1 cellular context compared by ENCODE assay signal in genomic region chr3:141336672-141337522, GRCh38.
TF ChIP-seq lines count a peak whose summit lies in the region.

No MANE protein-coding gene starts in this region.

TF ChIP-seq in GM12878, 131 proteins besides CTCF, POLR2A, EP300 and RAD21 (continued from another document and continues in another):
- TF ChIP-seq SPI1 (IDR thresholded peaks at IDR 0.05; ENCODE audit: borderline replicate concordance, insufficient read depth, low read depth, low read length) (peak; percentile 99), USF1 (IDR thresholded peaks at IDR 0.05; ENCODE audit: borderline replicate concordance, extremely low read length, insufficient read depth, low read depth, low read length) (no peak), GATAD2B (conservative IDR thresholded peaks at IDR 0.05; ENCODE audit: low read depth) (peak; percentile 85), ZNF622 (IDR thresholded peaks at IDR 0.05) (no peak), EZH2 (IDR thresholded peaks at IDR 0.05; ENCODE audit: borderline replicate concordance, control insufficient read depth, low read depth, low read length) (no peak), IKZF1 (conservative IDR thresholded peaks at IDR 0.05) (peak; percentile 95), PML (IDR thresholded peaks at IDR 0.05; ENCODE audit: low read length) (peak; percentile 62; the same call in 1 of the 2 replicates), ZNF207 (IDR thresholded peaks at IDR 0.05; ENCODE audit: borderline replicate concordance) (no peak; the same call in 1 of the 2 replicates), CREM (IDR thresholded peaks at IDR 0.05; ENCODE audit: low read depth) (peak; percentile 79; the same call in 1 of the 2 replicates), ZNF384 (IDR thresholded peaks at IDR 0.05; ENCODE audit: borderline replicate concordance, low read depth, low read length) (peak; percentile 84), SP1 (IDR thresholded peaks at IDR 0.05; ENCODE audit: low read depth, low read length) (peak; percentile 39), IRF4 (IDR thresholded peaks at IDR 0.05; ENCODE audit: low read depth, low read length) (peak; percentile 98), ZZZ3 (IDR thresholded peaks at IDR 0.05; ENCODE audit: control insufficient read depth, insufficient read length, low read depth) (no peak), CHD4 (IDR thresholded peaks at IDR 0.05) (no peak), CBX5 (IDR thresholded peaks at IDR 0.05; ENCODE audit: low read depth) (peak; percentile 90), SREBF2 (IDR thresholded peaks at IDR 0.05; ENCODE audit: low read length) (no peak), SMAD1 (IDR thresholded peaks at IDR 0.05; ENCODE audit: low read depth, partially characterized antibody) (no peak), FOS (IDR thresholded peaks at IDR 0.05; ENCODE audit: borderline replicate concordance, extremely low read depth, insufficient read length) (no peak), NRF1 (conservative IDR thresholded peaks at IDR 0.05; ENCODE audit: low read depth, low read length) (no peak), PKNOX1 (IDR thresholded peaks at IDR 0.05) (peak; percentile 60; the same call in 1 of the 2 replicates), MTA2 (IDR thresholded peaks at IDR 0.05; ENCODE audit: low read depth) (peak; percentile 94), HDGF (IDR thresholded peaks at IDR 0.05) (no peak), FOXM1 (IDR thresholded peaks at IDR 0.05; ENCODE audit: low read depth, low read length) (peak; percentile 92), LARP7 (IDR thresholded peaks at IDR 0.05) (no peak), HCFC1 (IDR thresholded peaks at IDR 0.05; ENCODE audit: low read length) (no peak), MTA3 (IDR thresholded peaks at IDR 0.05; ENCODE audit: borderline replicate concordance, low read length) (0 out of 2 replicates have a peak, but pooled peaks have one; percentile 40), SIN3A (IDR thresholded peaks at IDR 0.05; ENCODE audit: low read depth, low read length) (no peak), YY1 (IDR thresholded peaks at IDR 0.05; ENCODE audit: low read depth, low read length) (no peak), BCL11A (IDR thresholded peaks at IDR 0.05; ENCODE audit: low read depth, low read length) (peak; percentile 90), IKZF2 (IDR thresholded peaks at IDR 0.05) (peak; percentile 95), RAD51 (IDR thresholded peaks at IDR 0.05) (0 out of 2 replicates have a peak, but pooled peaks have one; percentile 12), MXI1 (IDR thresholded peaks at IDR 0.05; ENCODE audit: low read depth, low read length) (peak; percentile 29; the same call in 1 of the 2 replicates), KAT2A (conservative IDR thresholded peaks at IDR 0.05; ENCODE audit: control insufficient read depth, low read depth, low read length) (no peak)
- TF ChIP-seq, protein P1, sequence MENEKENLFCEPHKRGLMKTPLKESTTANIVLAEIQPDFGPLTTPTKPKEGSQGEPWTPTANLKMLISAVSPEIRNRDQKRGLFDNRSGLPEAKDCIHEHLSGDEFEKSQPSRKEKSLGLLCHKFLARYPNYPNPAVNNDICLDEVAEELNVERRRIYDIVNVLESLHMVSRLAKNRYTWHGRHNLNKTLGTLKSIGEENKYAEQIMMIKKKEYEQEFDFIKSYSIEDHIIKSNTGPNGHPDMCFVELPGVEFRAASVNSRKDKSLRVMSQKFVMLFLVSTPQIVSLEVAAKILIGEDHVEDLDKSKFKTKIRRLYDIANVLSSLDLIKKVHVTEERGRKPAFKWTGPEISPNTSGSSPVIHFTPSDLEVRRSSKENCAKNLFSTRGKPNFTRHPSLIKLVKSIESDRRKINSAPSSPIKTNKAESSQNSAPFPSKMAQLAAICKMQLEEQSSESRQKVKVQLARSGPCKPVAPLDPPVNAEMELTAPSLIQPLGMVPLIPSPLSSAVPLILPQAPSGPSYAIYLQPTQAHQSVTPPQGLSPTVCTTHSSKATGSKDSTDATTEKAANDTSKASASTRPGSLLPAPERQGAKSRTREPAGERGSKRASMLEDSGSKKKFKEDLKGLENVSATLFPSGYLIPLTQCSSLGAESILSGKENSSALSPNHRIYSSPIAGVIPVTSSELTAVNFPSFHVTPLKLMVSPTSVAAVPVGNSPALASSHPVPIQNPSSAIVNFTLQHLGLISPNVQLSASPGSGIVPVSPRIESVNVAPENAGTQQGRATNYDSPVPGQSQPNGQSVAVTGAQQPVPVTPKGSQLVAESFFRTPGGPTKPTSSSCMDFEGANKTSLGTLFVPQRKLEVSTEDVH (IDR thresholded peaks at IDR 0.05; ENCODE audit: low read depth, partially characterized antibody) = no peak
- TF ChIP-seq, protein P2, sequence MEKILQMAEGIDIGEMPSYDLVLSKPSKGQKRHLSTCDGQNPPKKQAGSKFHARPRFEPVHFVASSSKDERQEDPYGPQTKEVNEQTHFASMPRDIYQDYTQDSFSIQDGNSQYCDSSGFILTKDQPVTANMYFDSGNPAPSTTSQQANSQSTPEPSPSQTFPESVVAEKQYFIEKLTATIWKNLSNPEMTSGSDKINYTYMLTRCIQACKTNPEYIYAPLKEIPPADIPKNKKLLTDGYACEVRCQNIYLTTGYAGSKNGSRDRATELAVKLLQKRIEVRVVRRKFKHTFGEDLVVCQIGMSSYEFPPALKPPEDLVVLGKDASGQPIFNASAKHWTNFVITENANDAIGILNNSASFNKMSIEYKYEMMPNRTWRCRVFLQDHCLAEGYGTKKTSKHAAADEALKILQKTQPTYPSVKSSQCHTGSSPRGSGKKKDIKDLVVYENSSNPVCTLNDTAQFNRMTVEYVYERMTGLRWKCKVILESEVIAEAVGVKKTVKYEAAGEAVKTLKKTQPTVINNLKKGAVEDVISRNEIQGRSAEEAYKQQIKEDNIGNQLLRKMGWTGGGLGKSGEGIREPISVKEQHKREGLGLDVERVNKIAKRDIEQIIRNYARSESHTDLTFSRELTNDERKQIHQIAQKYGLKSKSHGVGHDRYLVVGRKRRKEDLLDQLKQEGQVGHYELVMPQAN (conservative IDR thresholded peaks at IDR 0.05) = no peak
- TF ChIP-seq, protein P3, sequence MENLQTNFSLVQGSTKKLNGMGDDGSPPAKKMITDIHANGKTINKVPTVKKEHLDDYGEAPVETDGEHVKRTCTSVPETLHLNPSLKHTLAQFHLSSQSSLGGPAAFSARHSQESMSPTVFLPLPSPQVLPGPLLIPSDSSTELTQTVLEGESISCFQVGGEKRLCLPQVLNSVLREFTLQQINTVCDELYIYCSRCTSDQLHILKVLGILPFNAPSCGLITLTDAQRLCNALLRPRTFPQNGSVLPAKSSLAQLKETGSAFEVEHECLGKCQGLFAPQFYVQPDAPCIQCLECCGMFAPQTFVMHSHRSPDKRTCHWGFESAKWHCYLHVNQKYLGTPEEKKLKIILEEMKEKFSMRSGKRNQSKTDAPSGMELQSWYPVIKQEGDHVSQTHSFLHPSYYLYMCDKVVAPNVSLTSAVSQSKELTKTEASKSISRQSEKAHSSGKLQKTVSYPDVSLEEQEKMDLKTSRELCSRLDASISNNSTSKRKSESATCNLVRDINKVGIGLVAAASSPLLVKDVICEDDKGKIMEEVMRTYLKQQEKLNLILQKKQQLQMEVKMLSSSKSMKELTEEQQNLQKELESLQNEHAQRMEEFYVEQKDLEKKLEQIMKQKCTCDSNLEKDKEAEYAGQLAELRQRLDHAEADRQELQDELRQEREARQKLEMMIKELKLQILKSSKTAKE (IDR thresholded peaks at IDR 0.05; ENCODE audit: low read depth, poor library complexity, severe bottlenecking) = peak; percentile 68
- TF ChIP-seq, protein P4, sequence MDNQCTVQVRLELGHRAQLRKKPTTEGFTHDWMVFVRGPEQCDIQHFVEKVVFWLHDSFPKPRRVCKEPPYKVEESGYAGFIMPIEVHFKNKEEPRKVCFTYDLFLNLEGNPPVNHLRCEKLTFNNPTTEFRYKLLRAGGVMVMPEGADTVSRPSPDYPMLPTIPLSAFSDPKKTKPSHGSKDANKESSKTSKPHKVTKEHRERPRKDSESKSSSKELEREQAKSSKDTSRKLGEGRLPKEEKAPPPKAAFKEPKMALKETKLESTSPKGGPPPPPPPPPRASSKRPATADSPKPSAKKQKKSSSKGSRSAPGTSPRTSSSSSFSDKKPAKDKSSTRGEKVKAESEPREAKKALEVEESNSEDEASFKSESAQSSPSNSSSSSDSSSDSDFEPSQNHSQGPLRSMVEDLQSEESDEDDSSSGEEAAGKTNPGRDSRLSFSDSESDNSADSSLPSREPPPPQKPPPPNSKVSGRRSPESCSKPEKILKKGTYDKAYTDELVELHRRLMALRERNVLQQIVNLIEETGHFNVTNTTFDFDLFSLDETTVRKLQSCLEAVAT (IDR thresholded peaks at IDR 0.05) = peak; percentile 24; the same call in 1 of the 2 replicates
- TF ChIP-seq, protein P5, sequence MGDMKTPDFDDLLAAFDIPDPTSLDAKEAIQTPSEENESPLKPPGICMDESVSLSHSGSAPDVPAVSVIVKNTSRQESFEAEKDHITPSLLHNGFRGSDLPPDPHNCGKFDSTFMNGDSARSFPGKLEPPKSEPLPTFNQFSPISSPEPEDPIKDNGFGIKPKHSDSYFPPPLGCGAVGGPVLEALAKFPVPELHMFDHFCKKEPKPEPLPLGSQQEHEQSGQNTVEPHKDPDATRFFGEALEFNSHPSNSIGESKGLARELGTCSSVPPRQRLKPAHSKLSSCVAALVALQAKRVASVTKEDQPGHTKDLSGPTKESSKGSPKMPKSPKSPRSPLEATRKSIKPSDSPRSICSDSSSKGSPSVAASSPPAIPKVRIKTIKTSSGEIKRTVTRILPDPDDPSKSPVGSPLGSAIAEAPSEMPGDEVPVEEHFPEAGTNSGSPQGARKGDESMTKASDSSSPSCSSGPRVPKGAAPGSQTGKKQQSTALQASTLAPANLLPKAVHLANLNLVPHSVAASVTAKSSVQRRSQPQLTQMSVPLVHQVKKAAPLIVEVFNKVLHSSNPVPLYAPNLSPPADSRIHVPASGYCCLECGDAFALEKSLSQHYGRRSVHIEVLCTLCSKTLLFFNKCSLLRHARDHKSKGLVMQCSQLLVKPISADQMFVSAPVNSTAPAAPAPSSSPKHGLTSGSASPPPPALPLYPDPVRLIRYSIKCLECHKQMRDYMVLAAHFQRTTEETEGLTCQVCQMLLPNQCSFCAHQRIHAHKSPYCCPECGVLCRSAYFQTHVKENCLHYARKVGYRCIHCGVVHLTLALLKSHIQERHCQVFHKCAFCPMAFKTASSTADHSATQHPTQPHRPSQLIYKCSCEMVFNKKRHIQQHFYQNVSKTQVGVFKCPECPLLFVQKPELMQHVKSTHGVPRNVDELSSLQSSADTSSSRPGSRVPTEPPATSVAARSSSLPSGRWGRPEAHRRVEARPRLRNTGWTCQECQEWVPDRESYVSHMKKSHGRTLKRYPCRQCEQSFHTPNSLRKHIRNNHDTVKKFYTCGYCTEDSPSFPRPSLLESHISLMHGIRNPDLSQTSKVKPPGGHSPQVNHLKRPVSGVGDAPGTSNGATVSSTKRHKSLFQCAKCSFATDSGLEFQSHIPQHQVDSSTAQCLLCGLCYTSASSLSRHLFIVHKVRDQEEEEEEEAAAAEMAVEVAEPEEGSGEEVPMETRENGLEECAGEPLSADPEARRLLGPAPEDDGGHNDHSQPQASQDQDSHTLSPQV (IDR thresholded peaks at IDR 0.05) = peak; percentile 46; the same call in 1 of the 2 replicates
- TF ChIP-seq, protein P6, sequence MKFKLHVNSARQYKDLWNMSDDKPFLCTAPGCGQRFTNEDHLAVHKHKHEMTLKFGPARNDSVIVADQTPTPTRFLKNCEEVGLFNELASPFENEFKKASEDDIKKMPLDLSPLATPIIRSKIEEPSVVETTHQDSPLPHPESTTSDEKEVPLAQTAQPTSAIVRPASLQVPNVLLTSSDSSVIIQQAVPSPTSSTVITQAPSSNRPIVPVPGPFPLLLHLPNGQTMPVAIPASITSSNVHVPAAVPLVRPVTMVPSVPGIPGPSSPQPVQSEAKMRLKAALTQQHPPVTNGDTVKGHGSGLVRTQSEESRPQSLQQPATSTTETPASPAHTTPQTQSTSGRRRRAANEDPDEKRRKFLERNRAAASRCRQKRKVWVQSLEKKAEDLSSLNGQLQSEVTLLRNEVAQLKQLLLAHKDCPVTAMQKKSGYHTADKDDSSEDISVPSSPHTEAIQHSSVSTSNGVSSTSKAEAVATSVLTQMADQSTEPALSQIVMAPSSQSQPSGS (IDR thresholded peaks at IDR 0.05; ENCODE audit: low read length) = peak; percentile 87
- TF ChIP-seq, protein P7, sequence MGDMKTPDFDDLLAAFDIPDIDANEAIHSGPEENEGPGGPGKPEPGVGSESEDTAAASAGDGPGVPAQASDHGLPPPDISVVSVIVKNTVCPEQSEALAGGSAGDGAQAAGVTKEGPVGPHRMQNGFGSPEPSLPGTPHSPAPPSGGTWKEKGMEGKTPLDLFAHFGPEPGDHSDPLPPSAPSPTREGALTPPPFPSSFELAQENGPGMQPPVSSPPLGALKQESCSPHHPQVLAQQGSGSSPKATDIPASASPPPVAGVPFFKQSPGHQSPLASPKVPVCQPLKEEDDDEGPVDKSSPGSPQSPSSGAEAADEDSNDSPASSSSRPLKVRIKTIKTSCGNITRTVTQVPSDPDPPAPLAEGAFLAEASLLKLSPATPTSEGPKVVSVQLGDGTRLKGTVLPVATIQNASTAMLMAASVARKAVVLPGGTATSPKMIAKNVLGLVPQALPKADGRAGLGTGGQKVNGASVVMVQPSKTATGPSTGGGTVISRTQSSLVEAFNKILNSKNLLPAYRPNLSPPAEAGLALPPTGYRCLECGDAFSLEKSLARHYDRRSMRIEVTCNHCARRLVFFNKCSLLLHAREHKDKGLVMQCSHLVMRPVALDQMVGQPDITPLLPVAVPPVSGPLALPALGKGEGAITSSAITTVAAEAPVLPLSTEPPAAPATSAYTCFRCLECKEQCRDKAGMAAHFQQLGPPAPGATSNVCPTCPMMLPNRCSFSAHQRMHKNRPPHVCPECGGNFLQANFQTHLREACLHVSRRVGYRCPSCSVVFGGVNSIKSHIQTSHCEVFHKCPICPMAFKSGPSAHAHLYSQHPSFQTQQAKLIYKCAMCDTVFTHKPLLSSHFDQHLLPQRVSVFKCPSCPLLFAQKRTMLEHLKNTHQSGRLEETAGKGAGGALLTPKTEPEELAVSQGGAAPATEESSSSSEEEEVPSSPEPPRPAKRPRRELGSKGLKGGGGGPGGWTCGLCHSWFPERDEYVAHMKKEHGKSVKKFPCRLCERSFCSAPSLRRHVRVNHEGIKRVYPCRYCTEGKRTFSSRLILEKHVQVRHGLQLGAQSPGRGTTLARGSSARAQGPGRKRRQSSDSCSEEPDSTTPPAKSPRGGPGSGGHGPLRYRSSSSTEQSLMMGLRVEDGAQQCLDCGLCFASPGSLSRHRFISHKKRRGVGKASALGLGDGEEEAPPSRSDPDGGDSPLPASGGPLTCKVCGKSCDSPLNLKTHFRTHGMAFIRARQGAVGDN (IDR thresholded peaks at IDR 0.05) = peak; percentile 68
